8 cellular contexts compared by ENCODE assay signal in the genomic region with DNA sequence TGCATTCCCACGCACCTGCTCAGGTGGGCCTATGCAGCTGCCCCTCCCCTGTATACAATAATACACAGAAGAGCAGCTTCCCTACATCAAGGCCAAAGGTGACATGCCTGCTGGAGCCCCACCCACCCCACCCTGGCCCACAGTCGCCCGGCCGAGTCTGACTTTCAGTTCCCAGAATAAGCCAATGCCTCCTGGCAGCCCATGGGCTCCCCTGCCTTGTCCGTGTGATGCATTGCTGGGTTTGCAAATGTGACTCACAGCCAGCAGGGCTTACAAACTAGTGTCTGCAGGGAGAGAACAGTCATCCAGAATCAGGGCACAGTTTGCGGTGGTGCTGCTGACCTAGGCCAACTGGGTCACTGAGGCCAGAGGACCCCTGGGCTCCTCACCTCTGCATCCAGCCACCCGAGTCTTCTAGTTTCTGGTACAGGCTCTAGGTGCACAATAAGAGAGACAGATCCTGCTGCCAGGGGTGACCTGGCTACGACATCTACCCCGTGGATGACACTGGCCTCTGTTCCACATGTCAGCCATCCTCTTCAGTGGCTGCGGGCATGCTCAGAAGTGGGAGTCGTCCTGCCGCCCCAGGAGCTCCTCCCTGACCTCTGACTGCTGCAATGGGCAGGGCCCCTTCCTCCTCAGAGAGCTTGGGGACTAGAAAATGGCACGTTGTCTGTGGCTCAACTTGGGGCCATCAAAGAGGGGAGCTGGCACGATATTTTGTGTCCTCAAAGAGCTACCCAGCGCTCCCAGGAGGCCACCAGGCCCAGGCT.
A peak's percentile ranks its signal among the peaks of the same experiment; 100 is the strongest.
DNase-seq lines count a peak whose midpoint lies in the region; ATAC-seq, FAIRE-seq and TF ChIP-seq lines count a peak whose summit lies in the region.

No MANE protein-coding gene starts in this region.

- peaks cover 15 to 30% (median 27%) of the 10 kb centered on the region in 3 donors for H3K4me1 Mint-ChIP-seq in IgD-negative memory B cell

- H3K4me1 ChIP-seq in BLaER1 (peaks cover 96% of the 10 kb centered on the region), mucosa of rectum (ENCODE audit: control insufficient read depth in 2 of 2, insufficient read depth in 2 of 2, low read length in 2 of 2) (peaks cover 28 to 32% of the 10 kb centered on the region in 2 donors)

- H3K36me3 ChIP-seq in BLaER1 = no peaks in the 10 kb centered on the region
- peaks cover 0 to 9% of the 10 kb centered on the region in 2 donors for H3K36me3 ChIP-seq in mucosa of rectum (ENCODE audit: control insufficient read depth in 2 of 2, insufficient read depth in 2 of 2, low read length in 2 of 2)

- peak overlapping the region in 3 of 4 donors; percentile 34 to 74 (median 49) for H3K4me3 Mint-ChIP-seq in IgD-negative memory B cell

- H3K9ac ChIP-seq in BLaER1 (peak overlapping the region; percentile 64), mucosa of rectum (ENCODE audit: low read depth in 1 of 2, low read length in 2 of 2) (no peak overlapping the region)

- H3K4me3 ChIP-seq in BLaER1 (peak overlapping the region; percentile 51; the same call in 1 of the 2 replicates), mucosa of rectum (ENCODE audit: low read length in 2 of 2) (peak overlapping the region in 1 of 2 donors; percentile 20)

- H3K27me3 Mint-ChIP-seq in IgD-negative memory B cell = no peaks in the 10 kb centered on the region

- no peaks in the 10 kb centered on the region for H3K9me3 Mint-ChIP-seq in IgD-negative memory B cell

- TF ChIP-seq CTCF in D721Med (IDR thresholded peaks at IDR 0.05; ENCODE audit: insufficient read depth, missing control alignments) = no peak

- H3K27ac Mint-ChIP-seq in IgD-negative memory B cell = peak overlapping the region; percentile 41 to 80 (median 54)

- peak; percentile 39 for DNase-seq in cerebellar cortex (ENCODE audit: low spot score)
- no peak for DNase-seq in pons (ENCODE audit: low spot score)
- DNase-seq in D721Med (ENCODE audit: insufficient read length, low spot score) = no peak
- DNase-seq in activated CD4-positive, alpha-beta T cell treated with anti-CD3 and anti-CD28 coated beads, Interleukin-2, amount 50 U/mL, for 48 hours = no peak

- no peaks in the 10 kb centered on the region for H3K36me3 Mint-ChIP-seq in IgD-negative memory B cell

- H4K20me1 ChIP-seq in BLaER1 = peaks cover 7% of the 10 kb centered on the region

- no peak for FAIRE-seq in D721Med (lab: Jason Lieb, UNC)

- H3K9me3 ChIP-seq in BLaER1 (no peaks in the 10 kb centered on the region), mucosa of rectum (ENCODE audit: control insufficient read depth in 2 of 2, low read length in 2 of 2) (no peaks in the 10 kb centered on the region)

- H3K27ac ChIP-seq in BLaER1 = peak overlapping the region; percentile 83
- peak overlapping the region; percentile 41 to 43 for H3K27ac ChIP-seq in mucosa of rectum (ENCODE audit: low read depth in 2 of 2, low read length in 2 of 2)

- H3K27me3 ChIP-seq in BLaER1 = no peaks in the 10 kb centered on the region
- H3K27me3 ChIP-seq in mucosa of rectum (ENCODE audit: control insufficient read depth in 2 of 2, insufficient read depth in 2 of 2, low read length in 2 of 2) = no peaks in the 10 kb centered on the region

- H3K4me2 ChIP-seq in BLaER1 = peak overlapping the region; percentile 95

- ATAC-seq in GM18909 (IDR thresholded peaks at IDR 0.05; ENCODE audit: poor library complexity, unreplicated experiment) = no peak
